Comparison of ENCODE assay signal across 2 cellular contexts in genomic region chr17:82202981-82203380, GRCh38.
TF ChIP-seq lines count a peak whose summit lies in the region.

No MANE protein-coding gene starts in this region.

TF ChIP-seq in SK-N-SH, 30 proteins besides CTCF, POLR2A, EP300 and RAD21 (continued from another document):
- TF ChIP-seq USF2 (IDR thresholded peaks at IDR 0.05; ENCODE audit: borderline replicate concordance, low read depth, low read length) (no peak), TEAD4 (IDR thresholded peaks at IDR 0.05; ENCODE audit: borderline replicate concordance, insufficient read depth) (no peak), CHD2 (IDR thresholded peaks at IDR 0.05; ENCODE audit: low read length, partially characterized antibody) (no peak), MEF2A (IDR thresholded peaks at IDR 0.05; ENCODE audit: borderline replicate concordance, low read depth) (no peak), EZH2phosphoT487 (IDR thresholded peaks at IDR 0.05; ENCODE audit: borderline replicate concordance, low read depth) (no peak), IRF3 (IDR thresholded peaks at IDR 0.05; ENCODE audit: low read depth, low read length) (no peak), GATA2 (CRISPR knock-in tag; IDR thresholded peaks at IDR 0.05) (no peak), JUND (IDR thresholded peaks at IDR 0.05) (no peak), FOXM1 (IDR thresholded peaks at IDR 0.05; ENCODE audit: low read depth) (no peak), POLR2AphosphoS5 (IDR thresholded peaks at IDR 0.05; ENCODE audit: low read depth, low read length) (no peak), TAF1 (IDR thresholded peaks at IDR 0.05; ENCODE audit: borderline replicate concordance, low read depth, low read length) (no peak), ZBTB33 (IDR thresholded peaks at IDR 0.05; ENCODE audit: borderline replicate concordance, low read depth) (no peak), SIN3A (IDR thresholded peaks at IDR 0.05; ENCODE audit: borderline replicate concordance, low read depth, low read length) (no peak)
- TF ChIP-seq, protein P1, sequence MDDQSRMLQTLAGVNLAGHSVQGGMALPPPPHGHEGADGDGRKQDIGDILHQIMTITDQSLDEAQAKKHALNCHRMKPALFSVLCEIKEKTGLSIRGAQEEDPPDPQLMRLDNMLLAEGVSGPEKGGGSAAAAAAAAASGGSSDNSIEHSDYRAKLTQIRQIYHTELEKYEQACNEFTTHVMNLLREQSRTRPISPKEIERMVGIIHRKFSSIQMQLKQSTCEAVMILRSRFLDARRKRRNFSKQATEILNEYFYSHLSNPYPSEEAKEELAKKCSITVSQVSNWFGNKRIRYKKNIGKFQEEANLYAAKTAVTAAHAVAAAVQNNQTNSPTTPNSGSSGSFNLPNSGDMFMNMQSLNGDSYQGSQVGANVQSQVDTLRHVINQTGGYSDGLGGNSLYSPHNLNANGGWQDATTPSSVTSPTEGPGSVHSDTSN (IDR thresholded peaks at IDR 0.05) = no peak
- TF ChIP-seq, protein P2, sequence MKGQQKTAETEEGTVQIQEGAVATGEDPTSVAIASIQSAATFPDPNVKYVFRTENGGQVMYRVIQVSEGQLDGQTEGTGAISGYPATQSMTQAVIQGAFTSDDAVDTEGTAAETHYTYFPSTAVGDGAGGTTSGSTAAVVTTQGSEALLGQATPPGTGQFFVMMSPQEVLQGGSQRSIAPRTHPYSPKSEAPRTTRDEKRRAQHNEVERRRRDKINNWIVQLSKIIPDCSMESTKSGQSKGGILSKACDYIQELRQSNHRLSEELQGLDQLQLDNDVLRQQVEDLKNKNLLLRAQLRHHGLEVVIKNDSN (IDR thresholded peaks at IDR 0.05; ENCODE audit: borderline replicate concordance, low read depth) = no peak
- TF ChIP-seq, protein P3, sequence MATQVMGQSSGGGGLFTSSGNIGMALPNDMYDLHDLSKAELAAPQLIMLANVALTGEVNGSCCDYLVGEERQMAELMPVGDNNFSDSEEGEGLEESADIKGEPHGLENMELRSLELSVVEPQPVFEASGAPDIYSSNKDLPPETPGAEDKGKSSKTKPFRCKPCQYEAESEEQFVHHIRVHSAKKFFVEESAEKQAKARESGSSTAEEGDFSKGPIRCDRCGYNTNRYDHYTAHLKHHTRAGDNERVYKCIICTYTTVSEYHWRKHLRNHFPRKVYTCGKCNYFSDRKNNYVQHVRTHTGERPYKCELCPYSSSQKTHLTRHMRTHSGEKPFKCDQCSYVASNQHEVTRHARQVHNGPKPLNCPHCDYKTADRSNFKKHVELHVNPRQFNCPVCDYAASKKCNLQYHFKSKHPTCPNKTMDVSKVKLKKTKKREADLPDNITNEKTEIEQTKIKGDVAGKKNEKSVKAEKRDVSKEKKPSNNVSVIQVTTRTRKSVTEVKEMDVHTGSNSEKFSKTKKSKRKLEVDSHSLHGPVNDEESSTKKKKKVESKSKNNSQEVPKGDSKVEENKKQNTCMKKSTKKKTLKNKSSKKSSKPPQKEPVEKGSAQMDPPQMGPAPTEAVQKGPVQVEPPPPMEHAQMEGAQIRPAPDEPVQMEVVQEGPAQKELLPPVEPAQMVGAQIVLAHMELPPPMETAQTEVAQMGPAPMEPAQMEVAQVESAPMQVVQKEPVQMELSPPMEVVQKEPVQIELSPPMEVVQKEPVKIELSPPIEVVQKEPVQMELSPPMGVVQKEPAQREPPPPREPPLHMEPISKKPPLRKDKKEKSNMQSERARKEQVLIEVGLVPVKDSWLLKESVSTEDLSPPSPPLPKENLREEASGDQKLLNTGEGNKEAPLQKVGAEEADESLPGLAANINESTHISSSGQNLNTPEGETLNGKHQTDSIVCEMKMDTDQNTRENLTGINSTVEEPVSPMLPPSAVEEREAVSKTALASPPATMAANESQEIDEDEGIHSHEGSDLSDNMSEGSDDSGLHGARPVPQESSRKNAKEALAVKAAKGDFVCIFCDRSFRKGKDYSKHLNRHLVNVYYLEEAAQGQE (IDR thresholded peaks at IDR 0.05; ENCODE audit: low read depth, low read length) = no peak

TF ChIP-seq in SK-N-SH treated with all-trans-retinoic acid at 6 μM for 48 hours, 23 proteins besides CTCF, POLR2A, EP300 and RAD21 (continued from another document):
- no peak for TF ChIP-seq POU6F1 (CRISPR knock-in tag; IDR thresholded peaks at IDR 0.05; ENCODE audit: borderline replicate concordance, low read depth)
- TF ChIP-seq ISL1 (CRISPR knock-in tag; IDR thresholded peaks at IDR 0.05) = no peak
- TF ChIP-seq CSDC2 (CRISPR knock-in tag; IDR thresholded peaks at IDR 0.05) = no peak
- TF ChIP-seq PATZ1 (CRISPR knock-in tag; IDR thresholded peaks at IDR 0.05; ENCODE audit: borderline replicate concordance) = no peak
